In the genomic region with DNA sequence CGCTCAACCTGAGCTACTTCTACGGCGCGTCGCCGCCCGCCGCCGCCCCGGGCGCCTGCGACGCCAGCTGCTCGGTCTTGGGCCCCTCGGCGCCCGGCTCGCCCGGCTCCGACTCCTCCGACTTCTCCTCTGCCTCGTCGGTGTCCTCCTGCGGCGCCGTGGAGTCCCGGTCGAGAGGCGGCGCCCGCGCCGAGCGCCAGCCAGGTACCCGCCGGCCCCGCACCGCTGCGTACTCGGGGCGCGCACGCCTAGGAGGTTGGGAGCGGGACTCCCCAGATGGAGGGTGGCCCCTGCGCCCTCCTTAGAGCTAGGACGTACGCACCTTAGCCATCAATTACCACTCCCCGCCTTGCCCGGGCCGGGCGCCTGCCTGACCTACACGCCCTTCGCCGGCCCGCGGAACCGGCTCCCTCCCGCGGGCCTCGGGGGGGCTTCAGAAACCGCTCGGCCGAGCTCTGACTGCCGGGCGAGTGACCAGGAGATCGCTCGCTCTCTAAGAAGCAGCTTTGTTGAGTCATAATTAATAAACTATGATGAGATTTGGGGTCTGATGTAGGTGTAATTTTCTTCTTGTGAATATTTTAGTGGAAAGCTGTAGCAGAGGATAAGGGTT, we compare ENCODE assay signal across 8 cellular contexts. TPM values are rescaled to one million over a fixed set of nuclear protein-coding genes. Genes with fewer than 3 reads are reported as not detected.
A peak's percentile ranks its signal among the peaks of the same experiment; 100 is the strongest.
DNase-seq lines count a peak whose midpoint lies in the region; ATAC-seq and TF ChIP-seq lines count a peak whose summit lies in the region.

No MANE protein-coding gene starts in this region.

- intact Hi-C loops in Right ventricle myocardium inferior (cut with DNase I) (loop anchor here (2.0 to 5.0 kb wide), 4 partner anchors 23 to 332 kb away; no protein-coding TSS in a partner anchor), cardiac septum (cut with DNase I) (loop anchor here (1.0 to 5.0 kb wide), 6 partner anchors 23 to 377 kb away; no protein-coding TSS in a partner anchor), left ventricle myocardium inferior (cut with micrococcal nuclease) (no loop called here)

- H3K4me3 ChIP-seq in left ventricle myocardium inferior, result peak overlapping the region; percentile 95
- H3K4me3 ChIP-seq in retinal pigment epithelial cell (ENCODE audit: low read length), result peak overlapping the region; percentile 80

- peak; percentile 85 for DNase-seq in Right ventricle myocardium inferior (ENCODE audit: missing footprints)
- no peak for DNase-seq in cardiac septum (ENCODE audit: low spot score)
- peak; percentile 55 for DNase-seq in RKO (ENCODE audit: low spot score)
- peak; percentile 67 for DNase-seq in activated naive CD4-positive, alpha-beta T cell treated with anti-CD3 and anti-CD28 coated beads, Interleukin-2, amount 50 U/mL, for 16 hours
- peak; percentile 51 for DNase-seq in left ventricle myocardium inferior
- no peak for DNase-seq in retinal pigment epithelial cell (ENCODE audit: low read depth)
- no peak for DNase-seq in 8988T

- H3K36me3 ChIP-seq in left ventricle myocardium inferior, result peaks cover 31% of the 10 kb centered on the region

- peak; percentile 30 for ATAC-seq in Right ventricle myocardium inferior
- peak; percentile 28 for ATAC-seq in HG02973 (IDR thresholded peaks at IDR 0.05; ENCODE audit: unreplicated experiment)

- peaks cover 59% of the 10 kb centered on the region for H3K4me1 ChIP-seq in left ventricle myocardium inferior

- peak overlapping the region; percentile 99 for H3K27ac ChIP-seq in left ventricle myocardium inferior (replicated peaks)

- TF ChIP-seq CTCF in left ventricle myocardium inferior (IDR thresholded peaks at IDR 0.05; ENCODE audit: borderline replicate concordance), result peak; percentile 17
- no peak for TF ChIP-seq CTCF in retinal pigment epithelial cell (conservative IDR thresholded peaks at IDR 0.05; ENCODE audit: low read depth, low read length)

- H3K27me3 ChIP-seq in left ventricle myocardium inferior (ENCODE audit: low read depth), result no peaks in the 10 kb centered on the region

- no peaks in the 10 kb centered on the region for H3K9me3 ChIP-seq in left ventricle myocardium inferior (replicated peaks)

RNA-seq across cellular contexts. Expression of gene NFKBIZ, which starts 0.5 kb away (rescaled TPM):
- total RNA-seq in Right ventricle myocardium inferior (14.8 TPM), cardiac septum (16.0 TPM), left ventricle myocardium inferior (15.0 TPM)

Comparison
In these comparisons a context has a peak if more than half of its experiments do, and no peak if none do; other contexts are left out.
1. DNase-seq: peak in Right ventricle myocardium inferior (single experiment), RKO (single experiment), activated naive CD4-positive, alpha-beta T cell treated with anti-CD3 and anti-CD28 coated beads, Interleukin-2, amount 50 U/mL, for 16 hours (single experiment) and left ventricle myocardium inferior (single experiment); none in cardiac septum (single experiment), retinal pigment epithelial cell (single experiment) and 8988T (single experiment).